Comparison of ENCODE assay signal across 16 cellular contexts in genomic region chr19:30023330-30023729, GRCh38.
"Had no signal": no experiment of that assay in that cellular context is flagged by ENCODE, and none has a peak within 500 bp of the region (broad histone marks: within the 10 kb centered on the region; RNA-seq: fewer than 3 reads in every experiment).

No MANE protein-coding gene starts in this region.

- H3K27me3 Mint-ChIP-seq: activated CD4-positive, alpha-beta T cell treated with anti-CD3 and anti-CD28 coated beads, Interleukin-2, amount 10 ng/mL, durations not matched to agents 7 days and 5 days; activated naive CD8-positive, alpha-beta T cell treated with anti-CD3 and anti-CD28 coated beads, Interleukin-2, amount 50 U/mL, for 24 hours; activated T-helper 17 cell treated with anti-CD3 and anti-CD28 coated beads, Interleukin-2, amount 50 U/mL, for 72 hours; stimulated activated naive CD8-positive, alpha-beta T cell treated with anti-CD3 and anti-CD28 coated beads, Interleukin-15, Interleukin-2, amounts not matched to agents 100 ng/mL and 50 ng/mL, for 24 hours had no signal

- H3K27ac Mint-ChIP-seq: activated CD4-positive, alpha-beta T cell treated with anti-CD3 and anti-CD28 coated beads, Interleukin-2, amount 10 ng/mL, durations not matched to agents 7 days and 5 days; activated naive CD8-positive, alpha-beta T cell treated with anti-CD3 and anti-CD28 coated beads, Interleukin-2, amount 50 U/mL, for 24 hours; activated T-helper 17 cell treated with anti-CD3 and anti-CD28 coated beads, Interleukin-2, amount 50 U/mL, for 72 hours; mesothelial cell of epicardium; stimulated activated naive CD8-positive, alpha-beta T cell treated with anti-CD3 and anti-CD28 coated beads, Interleukin-15, Interleukin-2, amounts not matched to agents 100 ng/mL and 50 ng/mL, for 24 hours had no signal

- H3K4me3 Mint-ChIP-seq: activated CD4-positive, alpha-beta T cell treated with anti-CD3 and anti-CD28 coated beads, Interleukin-2, amount 10 ng/mL, durations not matched to agents 7 days and 5 days; activated naive CD8-positive, alpha-beta T cell treated with anti-CD3 and anti-CD28 coated beads, Interleukin-2, amount 50 U/mL, for 24 hours; activated T-helper 17 cell treated with anti-CD3 and anti-CD28 coated beads, Interleukin-2, amount 50 U/mL, for 72 hours; mesothelial cell of epicardium; neural crest cell; stimulated activated naive CD8-positive, alpha-beta T cell treated with anti-CD3 and anti-CD28 coated beads, Interleukin-15, Interleukin-2, amounts not matched to agents 100 ng/mL and 50 ng/mL, for 24 hours had no signal

- H3K4me1 Mint-ChIP-seq: activated T-helper 17 cell treated with anti-CD3 and anti-CD28 coated beads, Interleukin-2, amount 50 U/mL, for 72 hours; mesothelial cell of epicardium had no signal

- H3K9me3 Mint-ChIP-seq: activated T-helper 17 cell treated with anti-CD3 and anti-CD28 coated beads, Interleukin-2, amount 50 U/mL, for 72 hours; stimulated activated naive CD8-positive, alpha-beta T cell treated with anti-CD3 and anti-CD28 coated beads, Interleukin-15, Interleukin-2, amounts not matched to agents 100 ng/mL and 50 ng/mL, for 24 hours had no signal

- H3K36me3 ChIP-seq: suprapubic skin had no signal

- H3K9me3 ChIP-seq: suprapubic skin had no signal

- DNase-seq: activated CD4-positive, alpha-beta T cell treated with anti-CD3 and anti-CD28 coated beads, Interleukin-2, amount 10 ng/mL, durations not matched to agents 7 days and 5 days; activated CD8-positive, alpha-beta memory T cell treated with anti-CD3 and anti-CD28 coated beads for 24 hours; activated naive CD4-positive, alpha-beta T cell treated with Interleukin-2 at 50 U/mL for 16 hours; activated naive CD8-positive, alpha-beta T cell treated with anti-CD3 and anti-CD28 coated beads, Interleukin-2, amount 50 U/mL, for 24 hours; aorta; head of caudate nucleus; trophoblast cell had no signal

- H3K4me1 ChIP-seq: suprapubic skin had no signal

- H3K4me3 ChIP-seq: lung, suprapubic skin had no signal

- FAIRE-seq: bronchial epithelial cell, frontal cortex had no signal

- ATAC-seq: activated naive CD8-positive, alpha-beta T cell treated with anti-CD3 and anti-CD28 coated beads, Interleukin-2, amount 50 U/mL, for 24 hours; activated T-helper 17 cell treated with anti-CD3 and anti-CD28 coated beads, Interleukin-2, amount 50 U/mL, for 72 hours; sciatic nerve had no signal
